In the genomic region with DNA sequence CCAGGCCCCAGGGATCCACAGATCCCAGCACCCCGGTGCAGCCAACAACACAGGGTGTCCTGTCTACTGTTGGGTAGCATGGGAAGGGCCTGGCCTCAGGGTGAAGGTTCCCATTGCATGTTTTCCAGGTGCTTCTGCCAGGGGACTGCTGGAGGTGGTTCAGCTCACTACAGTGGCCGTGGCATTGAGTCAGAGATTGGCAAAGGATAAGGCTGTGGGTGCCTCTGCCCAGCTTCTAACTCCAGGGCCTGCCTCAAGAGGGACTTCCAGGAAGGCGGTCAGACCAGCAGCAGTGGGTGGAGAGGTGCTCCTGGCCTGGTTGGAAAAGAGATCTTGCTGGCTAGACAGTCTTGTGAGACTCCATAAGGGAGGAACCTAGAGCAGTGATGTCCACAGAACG, we compare ENCODE assay signal across 11 cellular contexts.
"Had no signal": no experiment of that assay in that cellular context is flagged by ENCODE, and none has a peak within 500 bp of the region (broad histone marks: within the 10 kb centered on the region; RNA-seq: fewer than 3 reads in every experiment).

No MANE protein-coding gene starts in this region.

- H3K4me1 ChIP-seq: colonic mucosa had no signal

- DNase-seq: activated CD4-positive, alpha-beta memory T cell treated with anti-CD3 and anti-CD28 coated beads for 36 hours; activated naive CD8-positive, alpha-beta T cell treated with anti-CD3 and anti-CD28 coated beads, Interleukin-2, amount 10 ng/mL, durations not matched to agents 7 days and 5 days; activated T-cell treated with anti-CD3 and anti-CD28 coated beads, Interleukin-2, amount 50 U/mL, for 48 hours; aorta; colonic mucosa; effector CD4-positive, alpha-beta T cell; stimulated activated CD4-positive, alpha-beta T cell treated with anti-CD3 and anti-CD28 coated beads, Interleukin-4, amount 100 ng/mL, for 1 hour; stimulated activated CD8-positive, alpha-beta memory T cell treated with anti-CD3 and anti-CD28 coated beads, Interleukin-4, amount 100 ng/mL, for 48 hours; T-helper 9 cell had no signal

- H2AFZ ChIP-seq: hepatocyte had no signal

- H3K27ac ChIP-seq: colonic mucosa, hepatocyte, VCaP had no signal

- H3K4me3 ChIP-seq: colonic mucosa, hepatocyte had no signal

- H3K4me2 ChIP-seq: hepatocyte had no signal

- H3K9me3 ChIP-seq: colonic mucosa had no signal

- H3K27me3 ChIP-seq: colonic mucosa, hepatocyte had no signal
